Comparison of ENCODE assay signal across 14 cellular contexts in genomic region chr4:39435875-39436563, GRCh38. TPM values are rescaled to one million over a fixed set of nuclear protein-coding genes. Genes with fewer than 3 reads are reported as not detected.
A peak's percentile ranks its signal among the peaks of the same experiment; 100 is the strongest.
DNase-seq lines count a peak whose midpoint lies in the region; ATAC-seq and TF ChIP-seq lines count a peak whose summit lies in the region.
"Had no signal": no experiment of that assay in that cellular context is flagged by ENCODE, and none has a peak within 500 bp of the region (broad histone marks: within the 10 kb centered on the region; RNA-seq: fewer than 3 reads in every experiment).

No MANE protein-coding gene starts in this region.

- peak overlapping the region; percentile 40; the same call in 1 of the 2 replicates for H2AFZ ChIP-seq in OCI-LY7 (ENCODE audit: low read length)

- H3K27ac Mint-ChIP-seq in progenitor cell of endocrine pancreas = no peak overlapping the region
- H3K27ac Mint-ChIP-seq: activated CD8-positive, alpha-beta memory T cell treated with anti-CD3 and anti-CD28 coated beads, Interleukin-2, amount 10 ng/mL, durations not matched to agents 7 days and 5 days; nephron had no signal

- no peaks in the 10 kb centered on the region for H4K20me1 ChIP-seq in OCI-LY7 (ENCODE audit: insufficient read depth, low read length)

- no peaks in the 10 kb centered on the region for H3K36me3 ChIP-seq in OCI-LY7 (ENCODE audit: insufficient read depth, low read length)
- H3K36me3 ChIP-seq: HAP-1 had no signal

- H3K36me3 Mint-ChIP-seq in progenitor cell of endocrine pancreas (ENCODE audit: insufficient read depth) = no peaks in the 10 kb centered on the region
- H3K36me3 Mint-ChIP-seq: activated CD8-positive, alpha-beta memory T cell treated with anti-CD3 and anti-CD28 coated beads, Interleukin-2, amount 10 ng/mL, durations not matched to agents 7 days and 5 days had no signal

- POLR2A ChIA-PET in OCI-LY7 (lab: Charles Lee) = no interaction called here

- no peak overlapping the region for H3K27ac ChIP-seq in OCI-LY7 (ENCODE audit: low read depth, low read length, poor library complexity, severe bottlenecking)
- no peak overlapping the region for H3K27ac ChIP-seq in coronary artery

- no peak for DNase-seq in OCI-LY7 (ENCODE audit: low spot score)
- no peak for DNase-seq in fibroblast of mammary gland (ENCODE audit: low read depth)
- DNase-seq in progenitor cell of endocrine pancreas (ENCODE audit: low spot score, unreplicated experiment) = no peak
- DNase-seq in stimulated activated CD8-positive, alpha-beta memory T cell treated with anti-CD3 and anti-CD28 coated beads, Interleukin-4, amount 100 ng/mL, for 48 hours = no peak
- DNase-seq in coronary artery (ENCODE audit: low spot score) = no peak
- DNase-seq: activated CD8-positive, alpha-beta memory T cell treated with anti-CD3 and anti-CD28 coated beads, Interleukin-2, amount 10 ng/mL, durations not matched to agents 7 days and 5 days; COR-L47; NCI-H1092; NCI-H510A; SHP77 had no signal

- peak; percentile 8; the same call in 1 of the 2 replicates for TF ChIP-seq CTCF in GM12874 (IDR thresholded peaks at IDR 0.05; ENCODE audit: insufficient read depth, low read depth, low read length)
- TF ChIP-seq CTCF in OCI-LY7 (conservative IDR thresholded peaks at IDR 0.05; ENCODE audit: low read length) = peak; percentile 78
- peak; percentile 17 for TF ChIP-seq CTCF in fibroblast of mammary gland (conservative IDR thresholded peaks at IDR 0.05; ENCODE audit: control insufficient read depth, insufficient read depth, low read depth, low read length)
- peak; percentile 27 for TF ChIP-seq CTCF in progenitor cell of endocrine pancreas (IDR thresholded peaks at IDR 0.05; ENCODE audit: unreplicated experiment)
- TF ChIP-seq CTCF in coronary artery (IDR thresholded peaks at IDR 0.05) = no peak

- ATAC-seq in HG03196 (IDR thresholded peaks at IDR 0.05; ENCODE audit: unreplicated experiment) = no peak
- ATAC-seq: activated CD8-positive, alpha-beta memory T cell treated with anti-CD3 and anti-CD28 coated beads, Interleukin-2, amount 10 ng/mL, durations not matched to agents 7 days and 5 days had no signal

- BruUV-seq in OCI-LY7 (replicated peaks; lab: Mats Ljungman, UMichigan) = no TSS peak

- H3K4me1 ChIP-seq in OCI-LY7 (ENCODE audit: insufficient read depth, low read length, poor library complexity, severe bottlenecking) = no peaks in the 10 kb centered on the region
- H3K4me1 ChIP-seq: HAP-1 had no signal

- H3K27me3 Mint-ChIP-seq in progenitor cell of endocrine pancreas = peaks cover 3% of the 10 kb centered on the region

- no peak overlapping the region for H3K4me3 ChIP-seq in OCI-LY7 (ENCODE audit: low read depth, low read length, poor library complexity, severe bottlenecking)
- H3K4me3 ChIP-seq in fibroblast of mammary gland (ENCODE audit: control insufficient read depth, low read depth, low read length) = no peak overlapping the region
- no peak overlapping the region for H3K4me3 ChIP-seq in coronary artery
- H3K4me3 ChIP-seq: HAP-1 had no signal

- H3K4me3 Mint-ChIP-seq in progenitor cell of endocrine pancreas (ENCODE audit: low read depth) = no peak overlapping the region
- H3K4me3 Mint-ChIP-seq: activated CD8-positive, alpha-beta memory T cell treated with anti-CD3 and anti-CD28 coated beads, Interleukin-2, amount 10 ng/mL, durations not matched to agents 7 days and 5 days; nephron had no signal

- peak overlapping the region; percentile 45; the same call in 1 of the 2 replicates for H3K4me2 ChIP-seq in OCI-LY7 (ENCODE audit: low read length)

- CTCF ChIA-PET in OCI-LY7 (lab: Charles Lee; ENCODE audit: unreplicated experiment) = interaction anchor here (0.5 kb wide), 1 partner anchor 52 kb away, joined by 3 read pairs; no protein-coding TSS in a partner anchor

- no peaks in the 10 kb centered on the region for H3K79me2 ChIP-seq in OCI-LY7 (ENCODE audit: insufficient read depth, low read depth, low read length)

- intact Hi-C loops in OCI-LY7 (cut with micrococcal nuclease; ENCODE audit: unreplicated experiment) = loop anchor here (5.0 to 10.0 kb wide), 3 partner anchors 151 to 534 kb away; no protein-coding TSS in a partner anchor

- H3K9me2 ChIP-seq in OCI-LY7 (ENCODE audit: insufficient read depth, low read length) = no peaks in the 10 kb centered on the region

- H3K9me3 ChIP-seq in OCI-LY7 (ENCODE audit: low read length) = no peaks in the 10 kb centered on the region
- H3K9me3 ChIP-seq: HAP-1 had no signal

- no peaks in the 10 kb centered on the region for H3K4me1 Mint-ChIP-seq in progenitor cell of endocrine pancreas (ENCODE audit: low read depth)
- H3K4me1 Mint-ChIP-seq: activated CD8-positive, alpha-beta memory T cell treated with anti-CD3 and anti-CD28 coated beads, Interleukin-2, amount 10 ng/mL, durations not matched to agents 7 days and 5 days; nephron had no signal

- no peaks in the 10 kb centered on the region for H3K9me3 Mint-ChIP-seq in progenitor cell of endocrine pancreas (ENCODE audit: low read depth)
- H3K9me3 Mint-ChIP-seq: nephron had no signal

RNA-seq across cellular contexts. Expression of gene RPL9, which starts 22.7 kb away (rescaled TPM):
- total RNA-seq in OCI-LY7 (2014; rRNA removed; shearing (Covaris generic)) = 2,571 and 3,860 TPM in 2 replicates
- total RNA-seq in OCI-LY7 (2022) (1,698 and 1,735 TPM in 2 replicates), progenitor cell of endocrine pancreas (1,349 and 1,450 TPM in 2 replicates)

RNA-seq across cellular contexts. Expression of gene LIAS, which starts 22.8 kb away (rescaled TPM):
- total RNA-seq in OCI-LY7 (2014; rRNA removed; shearing (Covaris generic)) = 12.7 and 15.1 TPM in 2 replicates
- 28.3 and 28.4 TPM in 2 replicates for total RNA-seq in OCI-LY7 (2022)
- 17.0 and 18.4 TPM in 2 replicates for total RNA-seq in progenitor cell of endocrine pancreas

RNA-seq across cellular contexts. Expression of gene KLB, which starts 29.3 kb away (rescaled TPM):
- not detected in 2 replicates for total RNA-seq in OCI-LY7 (2014; rRNA removed; shearing (Covaris generic))
- total RNA-seq in OCI-LY7 (2022) = not detected in 2 replicates
- total RNA-seq in progenitor cell of endocrine pancreas = 0.36 and 0.43 TPM in 2 replicates
- total RNA-seq: activated CD8-positive, alpha-beta memory T cell treated with anti-CD3 and anti-CD28 coated beads, Interleukin-2, amount 10 ng/mL, durations not matched to agents 7 days and 5 days had no signal
